7 cellular contexts compared by ENCODE assay signal in the genomic region with DNA sequence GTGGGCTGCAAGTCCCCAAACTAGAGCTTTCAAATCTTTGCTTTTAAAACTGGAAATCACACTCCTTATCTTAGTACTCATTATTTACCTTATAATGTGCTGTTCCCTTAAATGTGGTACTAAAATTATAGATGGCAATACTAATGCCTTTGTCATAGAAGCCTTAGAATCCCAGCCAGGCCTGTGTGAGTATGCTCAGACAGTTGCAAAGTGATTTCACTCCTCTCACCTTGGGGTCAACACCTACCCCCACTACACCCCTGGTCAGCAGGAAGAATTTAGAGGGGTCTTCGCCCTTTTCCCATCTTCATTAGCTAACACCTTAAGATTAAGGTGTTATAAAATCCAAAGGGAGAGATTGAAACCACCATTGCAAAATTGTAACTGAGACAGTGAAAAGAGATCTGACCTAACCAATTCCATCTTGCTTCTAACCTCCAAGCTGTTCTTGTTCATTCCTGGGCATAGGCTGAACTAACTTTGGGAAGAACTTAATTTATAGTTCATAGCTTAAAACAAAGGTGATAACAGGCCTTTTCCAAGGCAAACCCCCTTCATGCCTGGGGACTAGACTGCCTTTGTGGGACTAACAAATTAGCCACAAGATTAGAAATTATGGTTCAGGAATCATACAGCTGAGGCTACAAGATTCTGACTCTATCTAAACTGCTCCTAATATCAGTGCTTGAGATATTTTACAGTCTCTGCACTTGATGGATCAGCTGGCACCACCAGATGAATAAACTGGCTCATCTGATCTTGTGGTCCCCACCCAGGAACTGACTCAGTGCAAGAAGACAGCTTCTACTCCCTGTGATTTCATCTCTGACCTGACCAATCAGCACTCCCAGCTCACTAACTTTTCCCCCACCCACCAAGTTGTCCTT. TPM values are rescaled to one million over a fixed set of nuclear protein-coding genes. Genes with fewer than 3 reads are reported as not detected.
A peak's percentile ranks its signal among the peaks of the same experiment; 100 is the strongest.
DNase-seq lines count a peak whose midpoint lies in the region; FAIRE-seq and TF ChIP-seq lines count a peak whose summit lies in the region.

No MANE protein-coding gene starts in this region.

- H3K4me2 ChIP-seq in keratinocyte (ENCODE audit: control insufficient read depth, extremely low read depth, insufficient read depth, low read depth, low read length), result peak overlapping the region; percentile 35

- DNase-seq in RPMI7951 (ENCODE audit: low read depth) (peak; percentile 93), keratinocyte (ENCODE audit: low read depth, low spot score) (peak; percentile 72), stromal cell of bone marrow (ENCODE audit: low read depth) (peak; percentile 92), progenitor cell of endocrine pancreas (ENCODE audit: low spot score, unreplicated experiment) (no peak), DMS153 (lab: John Stamatoyannopoulos, UW) (no peak), SHP77 treated with DMSO at 0.1 percent for 48 hours (lab: John Stamatoyannopoulos, UW) (no peak)
- peak; percentile 55 for DNase-seq in activated naive CD4-positive, alpha-beta T cell treated with Interleukin-2 at 50 U/mL for 16 hours

- peak; percentile 91 for FAIRE-seq in keratinocyte (lab: Jason Lieb, UNC)

- H4K20me1 ChIP-seq in keratinocyte (ENCODE audit: control insufficient read depth, extremely low read depth, insufficient read depth, low read length), result no peaks in the 10 kb centered on the region

- peak overlapping the region; percentile 43 for H3K27ac ChIP-seq in keratinocyte (ENCODE audit: control insufficient read depth, insufficient read depth, low read length)

- no peak overlapping the region for H2AFZ ChIP-seq in keratinocyte (ENCODE audit: control insufficient read depth, low read length)

- no peaks in the 10 kb centered on the region for H3K9me1 ChIP-seq in keratinocyte (ENCODE audit: control insufficient read depth, extremely low read depth, insufficient read depth, low read length)

- peaks cover 6% of the 10 kb centered on the region for H3K9me3 Mint-ChIP-seq in progenitor cell of endocrine pancreas (ENCODE audit: low read depth)

- H3K27me3 Mint-ChIP-seq in progenitor cell of endocrine pancreas, result no peaks in the 10 kb centered on the region

- dilution Hi-C loops in keratinocyte (cut with MboI; ENCODE audit: extremely low pct_ligation_motif_present, low sequenced_read_pairs), result no loop called here

- H3K27me3 ChIP-seq in keratinocyte (ENCODE audit: control insufficient read depth, extremely low read depth, insufficient read depth, low read length), result no peaks in the 10 kb centered on the region

- no peak overlapping the region for H3K27ac Mint-ChIP-seq in progenitor cell of endocrine pancreas

- H3K9ac ChIP-seq in keratinocyte (ENCODE audit: control insufficient read depth, extremely low read depth, insufficient read depth, low read length), result no peak overlapping the region

- no peaks in the 10 kb centered on the region for H3K9me3 ChIP-seq in keratinocyte (ENCODE audit: control insufficient read depth, low read depth, low read length)

- H3K4me1 ChIP-seq in keratinocyte (ENCODE audit: control insufficient read depth, extremely low read depth, insufficient read depth, low read length), result peaks cover 16% of the 10 kb centered on the region

- H3K4me3 ChIP-seq in keratinocyte (ENCODE audit: control insufficient read depth in 2 of 3, extremely low read depth in 1 of 3, insufficient read depth in 2 of 3, low read depth in 1 of 3, low read length in 3 of 3), result no peak overlapping the region

- no peak overlapping the region for H3K4me3 Mint-ChIP-seq in progenitor cell of endocrine pancreas (ENCODE audit: low read depth)

- H3K4me1 Mint-ChIP-seq in progenitor cell of endocrine pancreas (ENCODE audit: low read depth), result no peaks in the 10 kb centered on the region

- no peaks in the 10 kb centered on the region for H3K36me3 ChIP-seq in keratinocyte (ENCODE audit: control insufficient read depth in 2 of 2, extremely low read depth in 1 of 2, insufficient read depth in 2 of 2, low read length in 2 of 2)

- H3K36me3 Mint-ChIP-seq in progenitor cell of endocrine pancreas (ENCODE audit: insufficient read depth), result no peaks in the 10 kb centered on the region

- no peaks in the 10 kb centered on the region for H3K79me2 ChIP-seq in keratinocyte (ENCODE audit: control insufficient read depth, insufficient read depth, low read length)

- TF ChIP-seq CTCF in keratinocyte (optimal IDR thresholded peaks at IDR 0.05 in 1 of 3, IDR thresholded peaks at IDR 0.05 in 1 of 3, conservative IDR thresholded peaks at IDR 0.05 in 1 of 3; ENCODE audit: extremely low read depth in 1 of 3, insufficient read depth in 2 of 3, low read length in 3 of 3), result no peak
- no peak for TF ChIP-seq CTCF in progenitor cell of endocrine pancreas (IDR thresholded peaks at IDR 0.05; ENCODE audit: unreplicated experiment)

RNA-seq across cellular contexts. Expression of gene MRPL17, which starts 10.4 kb away (rescaled TPM):
- 98.0 and 98.4 TPM in 2 replicates for total RNA-seq in RPMI7951 (2014; rRNA removed; shearing (Covaris generic))
- polyA plus RNA-seq in keratinocyte, result 52.1 to 96.3 TPM (median 81.0 TPM) in 3 replicates
- polyA plus RNA-seq in keratinocyte (2011; ENCODE audit: low read depth), result 32.6 TPM
- 50.8 and 55.3 TPM in 2 replicates for polyA plus RNA-seq in keratinocyte (2011; cell fraction: cytosol; rRNA removed)
- polyA plus RNA-seq in keratinocyte (2011; cell fraction: nucleus; rRNA removed), result 27.6 and 33.9 TPM in 2 replicates
- polyA plus RNA-seq in keratinocyte (2012; ENCODE audit: low replicate concordance), result 32.7 and 67.5 TPM in 2 replicates
- polyA minus RNA-seq in keratinocyte, result 14.9 to 28.1 TPM (median 24.6 TPM) in 3 replicates
- polyA minus RNA-seq in keratinocyte (2011; cell fraction: cytosol; rRNA and poly(A)+ RNA removed), result 57.7 TPM
- 9.2 and 18.5 TPM in 2 replicates for polyA minus RNA-seq in keratinocyte (2011; cell fraction: nucleus; rRNA and poly(A)+ RNA removed)
- 36.5 and 41.3 TPM in 2 replicates for total RNA-seq in progenitor cell of endocrine pancreas

RNA-seq across cellular contexts. Expression of gene DCHS1, which starts 38.0 kb away (rescaled TPM):
- total RNA-seq in RPMI7951 (2014; rRNA removed; shearing (Covaris generic)), result 3.8 and 4.3 TPM in 2 replicates
- polyA plus RNA-seq in keratinocyte, result 0.03 to 0.05 TPM (median 0.03 TPM) in 3 replicates
- 0.05 TPM for polyA plus RNA-seq in keratinocyte (2011; ENCODE audit: low read depth)
- 0.01 TPM in 2 replicates for polyA plus RNA-seq in keratinocyte (2011; cell fraction: cytosol; rRNA removed)
- 0.19 and 0.20 TPM in 2 replicates for polyA plus RNA-seq in keratinocyte (2011; cell fraction: nucleus; rRNA removed)
- 0.06 and 0.10 TPM in 2 replicates for polyA plus RNA-seq in keratinocyte (2012; ENCODE audit: low replicate concordance)
- polyA minus RNA-seq in keratinocyte, result 0.13 to 0.26 TPM (median 0.16 TPM) in 3 replicates
- polyA minus RNA-seq in keratinocyte (2011; cell fraction: cytosol; rRNA and poly(A)+ RNA removed), result not detected
- polyA minus RNA-seq in keratinocyte (2011; cell fraction: nucleus; rRNA and poly(A)+ RNA removed), result 0.21 and 0.47 TPM in 2 replicates
- total RNA-seq in progenitor cell of endocrine pancreas, result 54.7 and 61.4 TPM in 2 replicates

Comparison
In these comparisons a context has a peak if more than half of its experiments do, and no peak if none do; other contexts are left out.
1. DNase-seq: peak in RPMI7951 (single experiment), activated naive CD4-positive, alpha-beta T cell treated with Interleukin-2 at 50 U/mL for 16 hours (single experiment), keratinocyte (single experiment) and stromal cell of bone marrow (single experiment); none in progenitor cell of endocrine pancreas (single experiment), DMS153 (single experiment) and SHP77 treated with DMSO at 0.1 percent for 48 hours (single experiment).
2. RNA of gene DCHS1, which starts 38.0 kb away (total RNA-seq): 54.7 to 61.4 TPM in progenitor cell of endocrine pancreas; 3.8 to 4.3 TPM in RPMI7951; every median in the first group is over 10 times any median in the second.